27 cellular contexts compared by ENCODE assay signal in genomic region chr21:32734214-32734613, GRCh38. TPM values are rescaled to one million over a fixed set of nuclear protein-coding genes. Genes with fewer than 3 reads are reported as not detected.
DNase-seq lines count a peak whose midpoint lies in the region; ATAC-seq, FAIRE-seq and TF ChIP-seq lines count a peak whose summit lies in the region.
"Had no signal": no experiment of that assay in that cellular context is flagged by ENCODE, and none has a peak within 500 bp of the region (broad histone marks: within the 10 kb centered on the region; RNA-seq: fewer than 3 reads in every experiment).

No MANE protein-coding gene starts in this region.

- H3K9me3 ChIP-seq in K562 (replicated peaks; ENCODE audit: control insufficient read depth, insufficient read depth, low read depth, low read length) (no peaks in the 10 kb centered on the region), prostate gland (no peaks in the 10 kb centered on the region)
- H3K9me3 ChIP-seq: Caco-2, SJSA1 had no signal

- no peak overlapping the region for H3K4me2 ChIP-seq in K562 (ENCODE audit: insufficient read depth, low read length)

- FAIRE-seq in GM12891 (lab: Jason Lieb, UNC) (peak; percentile 56), K562 (lab: Jason Lieb, UNC) (no peak)

- DNase-seq in activated T-cell treated with anti-CD3 and anti-CD28 coated beads, Interleukin-2, amount 50 U/mL, for 4 hours: no peak
- no peak for DNase-seq in activated T-cell treated with anti-CD3 and anti-CD28 coated beads, Interleukin-2, amount 50 U/mL, for 48 hours
- no peak for DNase-seq in GM12891 (ENCODE audit: insufficient read length, low spot score)
- DNase-seq in NCI-H69 (lab: John Stamatoyannopoulos, UW): peak; percentile 35
- DNase-seq in K562 (ENCODE audit: extremely low read depth in 1 of 4, low spot score in 3 of 4): no peak
- no peak for DNase-seq in Right ventricle myocardium superior
- no peak for DNase-seq in prostate gland (ENCODE audit: low spot score)
- DNase-seq: Caco-2; CD8-positive, alpha-beta T cell; H9; NCI-H1092 treated with DMSO at 0.1 percent for 48 hours; NCI-H1436; NCI-H187; NCI-H2081 treated with DMSO at 0.1 percent for 48 hours; NCI-H2171 treated with DMSO at 0.1 percent for 48 hours; NCI-H345; NCI-H510A treated with DMSO at 0.1 percent for 48 hours; NCI-H82; NK-92 treated with Interleukin-12 subunit alpha and Interleukin-12 subunit beta, amount 100 ng/mL, for 24 hours; PC-3 had no signal

- TF ChIP-seq POLR2A in GM12891 (IDR thresholded peaks at IDR 0.05; ENCODE audit: low read depth, low read length) (no peak), K562 (conservative IDR thresholded peaks at IDR 0.05) (no peak), prostate gland (IDR thresholded peaks at IDR 0.05) (no peak)

- WGBS in K562 (ENCODE audit: insufficient coverage, low coverage, missing lambda C conversion rate): 95% methylated on average over 4 of the region's 4 CpGs
- 88% methylated on average over 4 of the region's 4 CpGs for WGBS in prostate gland

- H3K36me3 Mint-ChIP-seq in activated T-cell treated with anti-CD3 and anti-CD28 coated beads, Interleukin-2, amount 50 U/mL, for 4 hours (ENCODE audit: insufficient read depth): peaks cover 29% of the 10 kb centered on the region

- H3K4me1 ChIP-seq in K562 (replicated peaks in 1 of 2; ENCODE audit: control insufficient read depth in 2 of 2, insufficient read depth in 2 of 2, low read length in 2 of 2) (peaks cover 0 to 2% of the 10 kb centered on the region in 2 experiments; a peak in 1 of 5 replicates), prostate gland (replicated peaks) (no peaks in the 10 kb centered on the region)
- H3K4me1 ChIP-seq: Caco-2, SJSA1 had no signal

- no peak overlapping the region for H3K4me3 Mint-ChIP-seq in activated T-cell treated with anti-CD3 and anti-CD28 coated beads, Interleukin-2, amount 50 U/mL, for 4 hours
- H3K4me3 Mint-ChIP-seq: B cell; CD8-positive, alpha-beta T cell; GM23338; H9; IgD-negative memory B cell had no signal

- no peak overlapping the region for H2AFZ ChIP-seq in K562 (ENCODE audit: low read depth, low read length)
- H2AFZ ChIP-seq: GM23338 had no signal

- in situ Hi-C loops in K562 (cut with MboI): no loop called here

- H3K36me3 ChIP-seq in K562 (ENCODE audit: control insufficient read depth, insufficient read depth, low read length) (peaks cover 60% of the 10 kb centered on the region; the same call in 2 of the 3 replicates), prostate gland (no peaks in the 10 kb centered on the region)

- no peaks in the 10 kb centered on the region for H3K9me3 Mint-ChIP-seq in activated T-cell treated with anti-CD3 and anti-CD28 coated beads, Interleukin-2, amount 50 U/mL, for 4 hours
- H3K9me3 Mint-ChIP-seq: CD8-positive, alpha-beta T cell; GM23338; H9; IgD-negative memory B cell had no signal

- H4K20me1 ChIP-seq in K562 (replicated peaks; ENCODE audit: control insufficient read depth, insufficient read depth, low read length): no peaks in the 10 kb centered on the region

- TSS peak; percentile 6 for BruUV-seq in K562 (replicated peaks; lab: Mats Ljungman, UMichigan)

- no peak for TF ChIP-seq RAD21 in K562 (CRISPR knock-in tag; conservative IDR thresholded peaks at IDR 0.05 in 1 of 2, IDR thresholded peaks at IDR 0.05 in 1 of 2)

- no peaks in the 10 kb centered on the region for H3K79me2 ChIP-seq in K562 (ENCODE audit: control insufficient read depth, insufficient read depth, low read length)

- H3K27ac ChIP-seq in K562 (ENCODE audit: extremely low read depth, low read depth, low read length) (no peak overlapping the region), prostate gland (no peak overlapping the region)
- H3K27ac ChIP-seq: C4-2B, SJSA1 had no signal

- H3K4me3 ChIP-seq in K562: no peak overlapping the region
- no peak overlapping the region for H3K4me3 ChIP-seq in prostate gland
- H3K4me3 ChIP-seq: GM23338, SJSA1 had no signal

- no peaks in the 10 kb centered on the region for H3K27me3 ChIP-seq in K562 (ENCODE audit: control insufficient read depth in 2 of 2, insufficient read depth in 2 of 2, low read length in 2 of 2)
- no peaks in the 10 kb centered on the region for H3K27me3 ChIP-seq in prostate gland (replicated peaks; ENCODE audit: insufficient read depth)
- H3K27me3 ChIP-seq: SJSA1 had no signal

- POLR2A ChIA-PET in K562 (lab: Yijun Ruan, JAX): interaction anchor here (0.7 kb wide), 1 partner anchor 17 kb away, joined by 3 read pairs; no protein-coding TSS in a partner anchor

- intact Hi-C loops in K562 (cut with micrococcal nuclease) (no loop called here), Right ventricle myocardium superior (cut with DNase I) (no loop called here), prostate gland (cut with DNase I) (no loop called here)

- H3K9me1 ChIP-seq in K562 (ENCODE audit: control insufficient read depth, insufficient read depth, low read length): no peaks in the 10 kb centered on the region

- peak; percentile 36 to 72 for ATAC-seq in activated T-cell treated with anti-CD3 and anti-CD28 coated beads, Interleukin-2, amount 50 U/mL, for 4 hours
- ATAC-seq in K562 (no peak), Right ventricle myocardium superior (ENCODE audit: poor library complexity) (no peak), HG03175 (IDR thresholded peaks at IDR 0.05; ENCODE audit: unreplicated experiment) (no peak)
- ATAC-seq: CD8-positive, alpha-beta T cell; GM23338; PC-3; Right ventricle myocardium inferior had no signal

- CTCF ChIA-PET in K562 (lab: Yijun Ruan, JAX; ENCODE audit: low intra/inter-chr PET ratio): interaction anchor here (0.7 kb wide), 1 partner anchor 63 kb away, joined by 3 read pairs; no protein-coding TSS in a partner anchor

- H3K9ac ChIP-seq in K562 (ENCODE audit: insufficient read depth in 1 of 2, low read depth in 2 of 2, low read length in 2 of 2): no peak overlapping the region

- TF ChIP-seq CTCF in K562 (IDR thresholded peaks at IDR 0.05 in 2 of 3, conservative IDR thresholded peaks at IDR 0.05 in 1 of 3; ENCODE audit: insufficient read depth in 2 of 3, low read depth in 1 of 3, low read length in 3 of 3) (no peak), prostate gland (IDR thresholded peaks at IDR 0.05) (no peak)

- peaks cover 45% of the 10 kb centered on the region for H3K4me1 Mint-ChIP-seq in activated T-cell treated with anti-CD3 and anti-CD28 coated beads, Interleukin-2, amount 50 U/mL, for 4 hours (ENCODE audit: low read depth)
- H3K4me1 Mint-ChIP-seq: B cell, IgD-negative memory B cell had no signal

- no peak for TF ChIP-seq EP300 in K562 (IDR thresholded peaks at IDR 0.05; ENCODE audit: low read length)

- no peaks in the 10 kb centered on the region for H3K27me3 Mint-ChIP-seq in activated T-cell treated with anti-CD3 and anti-CD28 coated beads, Interleukin-2, amount 50 U/mL, for 4 hours (ENCODE audit: low read depth)
- H3K27me3 Mint-ChIP-seq: B cell, IgD-negative memory B cell had no signal

TF ChIP-seq in GM12891, 5 proteins besides CTCF, POLR2A, EP300 and RAD21 (continues in another document):
- no peak for TF ChIP-seq TAF1 (IDR thresholded peaks at IDR 0.05; ENCODE audit: low read depth, low read length)

TF ChIP-seq in K562, 482 proteins besides CTCF, POLR2A, EP300 and RAD21 (continues in another document):
- no peak for TF ChIP-seq NCOA4 (IDR thresholded peaks at IDR 0.05; ENCODE audit: partially characterized antibody)

RNA-seq across cellular contexts. Expression of gene SYNJ1, which starts 6.4 kb away (rescaled TPM):
- 10 to 100 TPM; 10.8 to 11.8 (median 11.6) TPM for total RNA-seq in activated T-cell treated with anti-CD3 and anti-CD28 coated beads, Interleukin-2, amount 50 U/mL, for 4 hours
- 1.7 TPM for polyA plus RNA-seq in GM12891 (2012; ENCODE audit: low read depth, missing spikeins)
- 17.4 and 48.9 TPM in 2 replicates for total RNA-seq in K562 (2011; cell fraction: chromatin; rRNA removed; ENCODE audit: low replicate concordance)
- 5.7 and 7.5 TPM in 2 replicates for total RNA-seq in K562 (2011; cell fraction: nucleolus; rRNA removed)
- 14.5 and 20.2 TPM in 2 replicates for total RNA-seq in K562 (2011; cell fraction: nucleoplasm; rRNA removed)
- total RNA-seq in K562 (2014; rRNA removed): 2.5 and 3.3 TPM in 2 replicates
- total RNA-seq in K562 (2014; rRNA removed; fragmentation: Illumina TruSeq; extraction: Trizol): 5.6 and 6.8 TPM in 2 replicates
- 4.2 TPM in 2 replicates for total RNA-seq in K562 (2015; rRNA removed; fragmentation: Illumina TruSeq; extraction: Trizol)
- total RNA-seq in K562 (2021): 9.9 and 11.2 TPM in 2 replicates
- polyA plus RNA-seq in K562 (2011; rRNA removed): 5.7 and 6.1 TPM in 2 replicates
- polyA plus RNA-seq in K562 (2011; cell fraction: cytosol; rRNA removed): 3.9 and 4.4 TPM in 2 replicates
- polyA plus RNA-seq in K562 (2011; cell fraction: nucleus; rRNA removed): 15.5 and 30.4 TPM in 2 replicates
- 6.1 and 7.1 TPM in 2 replicates for polyA plus RNA-seq in K562 (2012)
- 10.6 and 11.6 TPM in 2 replicates for polyA plus RNA-seq in K562 (2014; fragmentation: Illumina TruSeq; extraction: Trizol)
- polyA plus RNA-seq in K562 (2014; fragmentation: Nextera tagmentation; extraction: Ambion mirVana): 1 to 10 TPM; 2.4 to 2.6 TPM
- polyA plus RNA-seq in K562 (2014; rRNA removed): 4.0 and 5.8 TPM in 2 replicates
- polyA minus RNA-seq in K562 (2011; rRNA and poly(A)+ RNA removed): 19.5 and 21.7 TPM in 2 replicates
- 5.2 and 5.6 TPM in 2 replicates for polyA minus RNA-seq in K562 (2011; cell fraction: cytosol; rRNA and poly(A)+ RNA removed)
- polyA minus RNA-seq in K562 (2011; cell fraction: nucleus; rRNA and poly(A)+ RNA removed): 12.1 and 15.7 TPM in 2 replicates
- total RNA-seq in Right ventricle myocardium superior: 10.6 TPM
- total RNA-seq in prostate gland: 1 to 10 TPM; 7.9 to 9.2 TPM

RNA-seq across cellular contexts. Expression of gene PAXBP1, which starts 37.3 kb away (rescaled TPM):
- 10 to 100 TPM; 54.9 to 61.4 (median 58.3) TPM for total RNA-seq in activated T-cell treated with anti-CD3 and anti-CD28 coated beads, Interleukin-2, amount 50 U/mL, for 4 hours
- 19.3 TPM for polyA plus RNA-seq in GM12891 (2012; ENCODE audit: low read depth, missing spikeins)
- total RNA-seq in K562 (2011; cell fraction: chromatin; rRNA removed; ENCODE audit: low replicate concordance): 56.8 and 279 TPM in 2 replicates
- 27.0 and 48.0 TPM in 2 replicates for total RNA-seq in K562 (2011; cell fraction: nucleolus; rRNA removed)
- 80.9 and 120 TPM in 2 replicates for total RNA-seq in K562 (2011; cell fraction: nucleoplasm; rRNA removed)
- 49.3 and 56.3 TPM in 2 replicates for total RNA-seq in K562 (2014; rRNA removed)
- 67.9 and 76.8 TPM in 2 replicates for total RNA-seq in K562 (2014; rRNA removed; fragmentation: Illumina TruSeq; extraction: Trizol)
- 65.2 and 73.7 TPM in 2 replicates for total RNA-seq in K562 (2015; rRNA removed; fragmentation: Illumina TruSeq; extraction: Trizol)
- total RNA-seq in K562 (2021): 52.6 and 58.7 TPM in 2 replicates
- 59.6 and 72.0 TPM in 2 replicates for polyA plus RNA-seq in K562 (2011; rRNA removed)
- polyA plus RNA-seq in K562 (2011; cell fraction: cytosol; rRNA removed): 5.9 and 12.1 TPM in 2 replicates
- 192 and 235 TPM in 2 replicates for polyA plus RNA-seq in K562 (2011; cell fraction: nucleus; rRNA removed)
- 28.0 and 41.4 TPM in 2 replicates for polyA plus RNA-seq in K562 (2012)
- 45.1 and 50.3 TPM in 2 replicates for polyA plus RNA-seq in K562 (2014; fragmentation: Illumina TruSeq; extraction: Trizol)
- 10 to 100 TPM; 16.4 to 17.4 TPM for polyA plus RNA-seq in K562 (2014; fragmentation: Nextera tagmentation; extraction: Ambion mirVana)
- polyA plus RNA-seq in K562 (2014; rRNA removed): 48.7 and 53.8 TPM in 2 replicates
- 70.0 and 79.9 TPM in 2 replicates for polyA minus RNA-seq in K562 (2011; rRNA and poly(A)+ RNA removed)
- polyA minus RNA-seq in K562 (2011; cell fraction: cytosol; rRNA and poly(A)+ RNA removed): 16.4 and 23.8 TPM in 2 replicates
- polyA minus RNA-seq in K562 (2011; cell fraction: nucleus; rRNA and poly(A)+ RNA removed): 102 and 171 TPM in 2 replicates
- total RNA-seq in Right ventricle myocardium superior: 12.5 TPM
- total RNA-seq in prostate gland: 10 to 100 TPM; 27.0 to 35.8 TPM

Comparison
In these comparisons a context has a peak if more than half of its experiments do, and no peak if none do; other contexts are left out.
1. ATAC-seq: peak in activated T-cell treated with anti-CD3 and anti-CD28 coated beads, Interleukin-2, amount 50 U/mL, for 4 hours (2 of 2); none in K562 (single experiment), Right ventricle myocardium superior (single experiment) and HG03175 (single experiment).